ENCODE assay signal across 19 cellular contexts in genomic region chr6:89085409-89086012, GRCh38. TPM values are rescaled to one million over a fixed set of nuclear protein-coding genes. Genes with fewer than 3 reads are reported as not detected.
A peak's percentile ranks its signal among the peaks of the same experiment; 100 is the strongest.
DNase-seq lines count a peak whose midpoint lies in the region; ATAC-seq, FAIRE-seq and TF ChIP-seq lines count a peak whose summit lies in the region.
"Had no signal": no experiment of that assay in that cellular context is flagged by ENCODE, and none has a peak within 500 bp of the region (broad histone marks: within the 10 kb centered on the region; RNA-seq: fewer than 3 reads in every experiment).

No MANE protein-coding gene starts in this region.

- ATAC-seq in GM18870 (IDR thresholded peaks at IDR 0.05; ENCODE audit: unreplicated experiment): no peak

- H3K27me3 ChIP-seq in ACC112 (ENCODE audit: insufficient read depth, low read length) (no peaks in the 10 kb centered on the region), HUES6 (ENCODE audit: control insufficient read depth, insufficient read depth, low read length) (no peaks in the 10 kb centered on the region), mesenchymal stem cell (ENCODE audit: control insufficient read depth in 1 of 2, insufficient read depth in 1 of 2, low read length in 2 of 2) (no peaks in the 10 kb centered on the region)
- H3K27me3 ChIP-seq: vagina had no signal

- FAIRE-seq in D721Med (lab: Jason Lieb, UNC): no peak
- FAIRE-seq: colon had no signal

- no peak overlapping the region for H3K4me2 ChIP-seq in mesenchymal stem cell (ENCODE audit: low read length, poor library complexity, severe bottlenecking)
- H3K4me2 ChIP-seq: KMS-11 had no signal

- 97% methylated on average over 5 of the region's 7 CpGs for WGBS in mesenchymal stem cell

- DNase-seq in cardiac fibroblast (ENCODE audit: low read depth in 2 of 2): peak; percentile 7 to 55
- peak; percentile 39 for DNase-seq in mesenchymal stem cell
- no peak for DNase-seq in HuH-7 (ENCODE audit: low spot score)
- no peak for DNase-seq in D721Med (ENCODE audit: insufficient read length, low spot score)
- DNase-seq in activated CD8-positive, alpha-beta memory T cell treated with anti-CD3 and anti-CD28 coated beads, Interleukin-2, amount 50 U/mL, for 4 hours: no peak
- DNase-seq: activated CD4-positive, alpha-beta T cell treated with anti-CD3 and anti-CD28 coated beads for 4 hours; GDM1; kidney glomerular epithelial cell; NCI-H2227 treated with DMSO at 0.1 percent for 48 hours; Right ventricle myocardium superior; stimulated activated CD4-positive, alpha-beta T cell treated with anti-CD3 and anti-CD28 coated beads, Interleukin-15, amount 100 ng/mL, for 24 hours; T1000 had no signal

- H3K4me3 ChIP-seq in ACC112 (ENCODE audit: low read depth, low read length): no peak overlapping the region
- peak overlapping the region; percentile 38 for H3K4me3 ChIP-seq in HUES6 (ENCODE audit: low read depth, low read length)
- H3K4me3 ChIP-seq in cardiac fibroblast (replicated peaks in 1 of 2; ENCODE audit: low read depth in 2 of 2, low read length in 2 of 2): no peak overlapping the region
- H3K4me3 ChIP-seq in mesenchymal stem cell (ENCODE audit: insufficient read depth in 1 of 2, low read depth in 1 of 2, low read length in 2 of 2): no peak overlapping the region

- no peak overlapping the region for H3K18ac ChIP-seq in mesenchymal stem cell (ENCODE audit: low read depth in 1 of 2, low read length in 2 of 2)

- no peak overlapping the region for H2AK5ac ChIP-seq in mesenchymal stem cell (ENCODE audit: low read length, severe bottlenecking)

- peaks cover 43% of the 10 kb centered on the region for H3K79me2 ChIP-seq in ACC112 (ENCODE audit: control insufficient read depth, insufficient read depth, low read length, unreplicated experiment)

- H3K27ac ChIP-seq in ACC112 (ENCODE audit: low read depth, low read length) (peak overlapping the region; percentile 8; the same call in 1 of the 2 replicates), HUES6 (ENCODE audit: low read depth, low read length) (peak overlapping the region; percentile 93; the same call in 1 of the 2 replicates), mesenchymal stem cell (ENCODE audit: low read length, poor library complexity, severe bottlenecking) (no peak overlapping the region)
- H3K27ac ChIP-seq: epithelial cell of prostate, KMS-11, vagina had no signal

- no peak overlapping the region for H2BK5ac ChIP-seq in mesenchymal stem cell (ENCODE audit: low read depth, low read length, poor library complexity, severe bottlenecking)

- H3K4me1 ChIP-seq in ACC112 (ENCODE audit: control insufficient read depth, insufficient read depth, low read length, unreplicated experiment): peaks cover 5% of the 10 kb centered on the region
- peaks cover 36% of the 10 kb centered on the region for H3K4me1 ChIP-seq in HUES6 (ENCODE audit: control insufficient read depth, insufficient read depth, low read length)
- H3K4me1 ChIP-seq in mesenchymal stem cell (ENCODE audit: control insufficient read depth, insufficient read depth, low read depth, low read length): peaks cover 4% of the 10 kb centered on the region

- H4K91ac ChIP-seq in mesenchymal stem cell (ENCODE audit: low read length): no peak overlapping the region

- H2BK15ac ChIP-seq in mesenchymal stem cell (ENCODE audit: low read depth, poor library complexity, severe bottlenecking): no peak overlapping the region

- no peak overlapping the region for H2BK12ac ChIP-seq in mesenchymal stem cell (ENCODE audit: low read length in 2 of 2)

- peaks cover 5% of the 10 kb centered on the region for H3K79me1 ChIP-seq in mesenchymal stem cell (replicated peaks; ENCODE audit: low read length, poor library complexity, severe bottlenecking)

- no peak overlapping the region for H2BK120ac ChIP-seq in mesenchymal stem cell (ENCODE audit: low read depth, low read length)

- no peak overlapping the region for H3K14ac ChIP-seq in mesenchymal stem cell (ENCODE audit: low read length in 2 of 2)

- no peaks in the 10 kb centered on the region for H3K9me3 ChIP-seq in HUES6 (ENCODE audit: control insufficient read depth, insufficient read depth, low read depth, low read length)
- H3K9me3 ChIP-seq in mesenchymal stem cell (ENCODE audit: control insufficient read depth, low read length): no peaks in the 10 kb centered on the region
- H3K9me3 ChIP-seq: vagina had no signal

- H3K36me3 ChIP-seq in ACC112 (ENCODE audit: insufficient read depth, low read length): peaks cover 37% of the 10 kb centered on the region
- peaks cover 22% of the 10 kb centered on the region for H3K36me3 ChIP-seq in HUES6 (ENCODE audit: control insufficient read depth, insufficient read depth, low read length)
- peaks cover 10 to 40% of the 10 kb centered on the region in 2 experiments for H3K36me3 ChIP-seq in mesenchymal stem cell (ENCODE audit: control insufficient read depth in 1 of 2, insufficient read depth in 2 of 2, low read depth in 1 of 2, low read length in 2 of 2)

- no peak overlapping the region for H3K4ac ChIP-seq in mesenchymal stem cell (ENCODE audit: low read depth in 1 of 2, low read length in 2 of 2)

- TF ChIP-seq CTCF in cardiac fibroblast (IDR thresholded peaks at IDR 0.05; ENCODE audit: low read depth, low read length) (no peak), D721Med (IDR thresholded peaks at IDR 0.05; ENCODE audit: insufficient read depth, missing control alignments) (no peak)

- no peak overlapping the region for H3K23ac ChIP-seq in mesenchymal stem cell (ENCODE audit: low read length in 2 of 2)

- H3K9ac ChIP-seq in HUES6 (ENCODE audit: low read length): peak overlapping the region; percentile 73
- H3K9ac ChIP-seq in mesenchymal stem cell (ENCODE audit: low read length): no peak overlapping the region
- H3K9ac ChIP-seq: KMS-11 had no signal

- no peak overlapping the region for H4K8ac ChIP-seq in mesenchymal stem cell (ENCODE audit: low read length)

- no peak overlapping the region for H2AFZ ChIP-seq in ACC112 (ENCODE audit: low read length, unreplicated experiment)
- no peak overlapping the region for H2AFZ ChIP-seq in mesenchymal stem cell (ENCODE audit: low read depth, low read length)

RNA-seq across cellular contexts. Expression of gene PNRC1, which starts 5.0 kb away (rescaled TPM):
- 105 TPM for polyA plus RNA-seq in mesenchymal stem cell (2013, experiment 1 of 2)
- polyA plus RNA-seq in mesenchymal stem cell (2013, experiment 2 of 2): 108 TPM

RNA-seq across cellular contexts. Expression of gene SRSF12, which starts 32.4 kb away (rescaled TPM):
- 0.25 TPM for polyA plus RNA-seq in mesenchymal stem cell (2013, experiment 1 of 2)
- 0.23 TPM for polyA plus RNA-seq in mesenchymal stem cell (2013, experiment 2 of 2)

Comparison
In these comparisons a context has a peak if more than half of its experiments do, and no peak if none do; other contexts are left out.
1. DNase-seq: peak in cardiac fibroblast (2 of 2) and mesenchymal stem cell (single experiment); none in HuH-7 (single experiment), D721Med (single experiment) and activated CD8-positive, alpha-beta memory T cell treated with anti-CD3 and anti-CD28 coated beads, Interleukin-2, amount 50 U/mL, for 4 hours (single experiment).